In the genomic region with DNA sequence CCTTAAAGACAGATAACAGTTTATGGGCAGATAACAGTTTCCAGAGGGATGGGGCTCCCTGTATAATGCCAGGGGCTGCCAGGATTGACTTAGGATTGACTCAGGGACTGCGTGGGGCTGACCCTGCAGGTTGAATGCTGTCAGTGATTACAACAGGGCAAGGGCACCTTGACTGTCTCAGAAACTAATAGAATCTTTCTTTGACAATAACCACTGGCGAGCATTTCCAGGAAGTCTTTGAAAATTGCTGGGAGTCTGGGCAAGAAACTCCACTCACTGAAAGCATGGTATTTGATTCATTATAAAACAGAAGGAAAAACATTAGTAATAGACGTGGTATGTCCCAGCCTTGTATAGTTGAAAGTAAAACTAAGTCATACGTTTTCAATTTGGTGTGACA, we compare ENCODE assay signal across 16 cellular contexts.
DNase-seq lines count a peak whose midpoint lies in the region; ATAC-seq, FAIRE-seq and TF ChIP-seq lines count a peak whose summit lies in the region.
"Had no signal": no experiment of that assay in that cellular context is flagged by ENCODE, and none has a peak within 500 bp of the region (broad histone marks: within the 10 kb centered on the region; RNA-seq: fewer than 3 reads in every experiment).

No MANE protein-coding gene starts in this region.

- H3K9ac ChIP-seq in IMR-90 (ENCODE audit: low read depth, low read length): no peak overlapping the region
- H3K9ac ChIP-seq: BLaER1 treated with 17β-estradiol and CSF1 and Interleukin-3, amounts not matched to agents 10 nM and 100 nM had no signal

- peaks cover 4% of the 10 kb centered on the region; the same call in 1 of the 2 replicates for H3K9me1 ChIP-seq in IMR-90 (ENCODE audit: insufficient read depth, low read length)

- no peaks in the 10 kb centered on the region for H3K27me3 Mint-ChIP-seq in chondrocyte (ENCODE audit: low read depth)

- BruUV-seq in IMR-90 (replicated peaks; lab: Mats Ljungman, UMichigan): no TSS peak

- peak overlapping the region; percentile 87 for H3K27ac Mint-ChIP-seq in chondrocyte (ENCODE audit: unreplicated experiment)

- peaks cover 5% of the 10 kb centered on the region for H3K4me1 ChIP-seq in IMR-90 (ENCODE audit: control insufficient read depth, insufficient read depth, low read length)
- H3K4me1 ChIP-seq in aorta (ENCODE audit: control insufficient read depth in 1 of 2, insufficient read depth in 2 of 2, low read length in 2 of 2): no peaks in the 10 kb centered on the region

- no peak for FAIRE-seq in D721Med (lab: Jason Lieb, UNC)

- H3K9me3 ChIP-seq in IMR-90 (ENCODE audit: control insufficient read depth, insufficient read depth, low read length) (no peaks in the 10 kb centered on the region; the same call in 1 of the 2 replicates), aorta (ENCODE audit: control insufficient read depth, low read length) (no peaks in the 10 kb centered on the region)

- H4K20me1 ChIP-seq in IMR-90 (ENCODE audit: insufficient read depth, low read length): no peaks in the 10 kb centered on the region
- H4K20me1 ChIP-seq: BLaER1 treated with 17β-estradiol and CSF1 and Interleukin-3, amounts not matched to agents 10 nM and 100 nM had no signal

- H3K27ac ChIP-seq in IMR-90 (ENCODE audit: insufficient read depth, low read length) (no peak overlapping the region), aorta (ENCODE audit: low read depth in 1 of 2, low read length in 2 of 2) (no peak overlapping the region)
- H3K27ac ChIP-seq: BLaER1 treated with 17β-estradiol and CSF1 and Interleukin-3, amounts not matched to agents 10 nM and 100 nM; coronary artery; heart right ventricle had no signal

- intact Hi-C loops in IMR-90 (cut with micrococcal nuclease): no loop called here
- intact Hi-C loops in aorta (cut with DNase I): loop anchor here in 1 of 2 donors (10.0 kb wide), 1 partner anchor 92 kb away; no protein-coding TSS in a partner anchor

- no peak overlapping the region for H3K18ac ChIP-seq in IMR-90 (ENCODE audit: low read depth, low read length)

- H3K36me3 ChIP-seq in IMR-90 (ENCODE audit: control insufficient read depth, insufficient read depth, low read length) (no peaks in the 10 kb centered on the region), aorta (ENCODE audit: control insufficient read depth in 1 of 2, insufficient read depth in 2 of 2, low read length in 1 of 2) (no peaks in the 10 kb centered on the region)
- H3K36me3 ChIP-seq: heart right ventricle had no signal

- POLR2A ChIA-PET in IMR-90 (lab: Charles Lee; ENCODE audit: unreplicated experiment): no interaction called here

- H2BK15ac ChIP-seq in IMR-90 (ENCODE audit: low read depth, low read length): no peak overlapping the region

- no peak overlapping the region for H2BK120ac ChIP-seq in IMR-90 (ENCODE audit: low read depth, low read length)

- H4K91ac ChIP-seq in IMR-90 (ENCODE audit: insufficient read depth, low read depth, low read length): no peak overlapping the region

- TF ChIP-seq POLR2A in IMR-90 (IDR thresholded peaks at IDR 0.05; ENCODE audit: low read depth, low read length): no peak

- CTCF ChIA-PET in IMR-90 (lab: Yijun Ruan, JAX): no interaction called here

- H3K27me3 ChIP-seq in IMR-90 (ENCODE audit: control insufficient read depth, insufficient read depth, low read length): no peaks in the 10 kb centered on the region
- H3K27me3 ChIP-seq in aorta (ENCODE audit: control insufficient read depth in 1 of 2, insufficient read depth in 2 of 2, low read length in 1 of 2): no peaks in the 10 kb centered on the region
- H3K27me3 ChIP-seq: BLaER1 treated with 17β-estradiol and CSF1 and Interleukin-3, amounts not matched to agents 10 nM and 100 nM; heart right ventricle had no signal

- no peak overlapping the region for H2AK9ac ChIP-seq in IMR-90 (replicated peaks; ENCODE audit: low read depth, low read length, poor library complexity)

- no peak overlapping the region for H3K4me2 ChIP-seq in IMR-90 (ENCODE audit: low read depth, low read length)
- H3K4me2 ChIP-seq: BLaER1 treated with 17β-estradiol and CSF1 and Interleukin-3, amounts not matched to agents 10 nM and 100 nM had no signal

- H3K14ac ChIP-seq in IMR-90 (replicated peaks; ENCODE audit: low read depth, low read length): no peak overlapping the region

- no peak for TF ChIP-seq CTCF in AG10803 (conservative IDR thresholded peaks at IDR 0.05; ENCODE audit: low read length)
- TF ChIP-seq CTCF in IMR-90 (conservative IDR thresholded peaks at IDR 0.05; ENCODE audit: low read depth, low read length): no peak
- TF ChIP-seq CTCF in chondrocyte (IDR thresholded peaks at IDR 0.05): no peak
- no peak for TF ChIP-seq CTCF in D721Med (IDR thresholded peaks at IDR 0.05; ENCODE audit: insufficient read depth, missing control alignments)

- no peak overlapping the region for H2BK20ac ChIP-seq in IMR-90 (ENCODE audit: low read depth, low read length)

- DNase-seq in AG10803 (ENCODE audit: low read depth) (peak; percentile 78), IMR-90 (peak; percentile 34), chondrocyte (ENCODE audit: low spot score) (no peak), kidney tubule cell (ENCODE audit: low spot score) (peak; percentile 48), retina (no peak), NCI-H2227 (lab: John Stamatoyannopoulos, UW; ENCODE audit: unreplicated experiment) (no peak), D721Med (ENCODE audit: insufficient read length, low spot score) (no peak), aorta (no peak)
- DNase-seq: activated CD4-positive, alpha-beta T cell treated with anti-CD3 and anti-CD28 coated beads for 48 hours; activated effector memory CD4-positive, alpha-beta T cell treated with Interleukin-2 at 50 U/mL for 16 hours; GF-D8; heart right ventricle; NCI-H1930; stimulated activated CD4-positive, alpha-beta T cell treated with anti-CD3 and anti-CD28 coated beads, Interleukin-15, amount 100 ng/mL, for 24 hours had no signal

- no peak for TF ChIP-seq RAD21 in IMR-90 (IDR thresholded peaks at IDR 0.05; ENCODE audit: low read length)

- H2BK5ac ChIP-seq in IMR-90 (ENCODE audit: low read depth, low read length, poor library complexity, severe bottlenecking): no peak overlapping the region

- H3K56ac ChIP-seq in IMR-90 (ENCODE audit: extremely low read depth, insufficient read depth, low read length): no peak overlapping the region

- dilution Hi-C loops in IMR-90 (cut with HindIII; ENCODE audit: low sequenced_read_pairs, unreplicated experiment): no loop called here

- H3K4me3 ChIP-seq in AG10803 (ENCODE audit: low read length) (no peak overlapping the region), IMR-90 (ENCODE audit: insufficient read depth, low read depth, low read length) (no peak overlapping the region), aorta (ENCODE audit: low read length in 2 of 2) (no peak overlapping the region)
- H3K4me3 ChIP-seq: BLaER1 treated with 17β-estradiol and CSF1 and Interleukin-3, amounts not matched to agents 10 nM and 100 nM; coronary artery; heart right ventricle had no signal

- 0 out of 2 replicates have a peak overlapping the region, but pooled peaks have one; percentile 20 for H3K4ac ChIP-seq in IMR-90 (ENCODE audit: low read depth, low read length)

- no peak overlapping the region for H4K5ac ChIP-seq in IMR-90 (ENCODE audit: low read depth, low read length)

- H2AK5ac ChIP-seq in IMR-90 (ENCODE audit: low read depth, low read length): no peak overlapping the region

- in situ Hi-C loops in IMR-90 (cut with MboI; ENCODE audit: low sequenced_read_pairs): no loop called here

- peaks cover 5% of the 10 kb centered on the region for H3K9me3 Mint-ChIP-seq in chondrocyte (ENCODE audit: low read depth)

- H3K36me3 Mint-ChIP-seq in chondrocyte (ENCODE audit: low read depth): peaks cover 4% of the 10 kb centered on the region

- peak; percentile 59 for ATAC-seq in IMR-90 (ENCODE audit: low read depth)
- ATAC-seq in aorta (ENCODE audit: low FRiP score): no peak
- ATAC-seq: heart right ventricle had no signal

- peaks cover 0 to 3% of the 10 kb centered on the region in 2 experiments; a peak in 2 of 4 replicates for H3K79me1 ChIP-seq in IMR-90 (ENCODE audit: low read depth in 1 of 2, low read length in 2 of 2)

- WGBS in IMR-90 (ENCODE audit: extremely low coverage in 2 of 2, insufficient read length in 1 of 2), 2 experiments: no CpG with 5 or more reads among the region's 4 CpGs
- WGBS in aorta, 2 donors: 16 to 17% methylated on average over 4 of the region's 4 CpGs

- no peak overlapping the region; a peak in 1 of 4 replicates for H4K8ac ChIP-seq in IMR-90 (ENCODE audit: low read depth in 2 of 2, low read length in 2 of 2)

- H3K23ac ChIP-seq in IMR-90 (ENCODE audit: low read depth, low read length): peak overlapping the region; percentile 4; the same call in 1 of the 2 replicates

- no peak overlapping the region for H2AFZ ChIP-seq in IMR-90 (replicated peaks; ENCODE audit: low read length, poor library complexity)

- peak overlapping the region; percentile 36 for H3K4me3 Mint-ChIP-seq in chondrocyte (ENCODE audit: unreplicated experiment)

- H3K4me1 Mint-ChIP-seq in chondrocyte (ENCODE audit: low read depth): peaks cover 55% of the 10 kb centered on the region

TF ChIP-seq in IMR-90, 13 proteins besides CTCF, POLR2A, EP300 and RAD21:
- TF ChIP-seq NFE2L2 (IDR thresholded peaks at IDR 0.05; ENCODE audit: low read depth, low read length): no peak
- no peak for TF ChIP-seq CHD1 (IDR thresholded peaks at IDR 0.05; ENCODE audit: low read depth, low read length)
- TF ChIP-seq, protein P1, sequence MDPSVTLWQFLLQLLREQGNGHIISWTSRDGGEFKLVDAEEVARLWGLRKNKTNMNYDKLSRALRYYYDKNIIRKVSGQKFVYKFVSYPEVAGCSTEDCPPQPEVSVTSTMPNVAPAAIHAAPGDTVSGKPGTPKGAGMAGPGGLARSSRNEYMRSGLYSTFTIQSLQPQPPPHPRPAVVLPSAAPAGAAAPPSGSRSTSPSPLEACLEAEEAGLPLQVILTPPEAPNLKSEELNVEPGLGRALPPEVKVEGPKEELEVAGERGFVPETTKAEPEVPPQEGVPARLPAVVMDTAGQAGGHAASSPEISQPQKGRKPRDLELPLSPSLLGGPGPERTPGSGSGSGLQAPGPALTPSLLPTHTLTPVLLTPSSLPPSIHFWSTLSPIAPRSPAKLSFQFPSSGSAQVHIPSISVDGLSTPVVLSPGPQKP (IDR thresholded peaks at IDR 0.05; ENCODE audit: borderline replicate concordance, low read depth, low read length): no peak
- no peak for TF ChIP-seq MAFK (IDR thresholded peaks at IDR 0.05; ENCODE audit: low read depth, low read length)
- no peak for TF ChIP-seq MAZ (IDR thresholded peaks at IDR 0.05; ENCODE audit: borderline replicate concordance, low read depth, low read length)
- TF ChIP-seq FOS (IDR thresholded peaks at IDR 0.05; ENCODE audit: low read depth, low read length): no peak
- no peak for TF ChIP-seq RFX5 (IDR thresholded peaks at IDR 0.05; ENCODE audit: low read depth, low read length)
- no peak for TF ChIP-seq RCOR1 (IDR thresholded peaks at IDR 0.05; ENCODE audit: insufficient replicate concordance, low read length)
- TF ChIP-seq CEBPB (IDR thresholded peaks at IDR 0.05; ENCODE audit: low read depth, low read length): no peak

Comparison
In these comparisons a context has a peak if more than half of its experiments do, and no peak if none do; other contexts are left out.
1. DNase-seq: peak in AG10803 (single experiment), IMR-90 (single experiment) and kidney tubule cell (single experiment); none in chondrocyte (single experiment), retina (single experiment), NCI-H2227 (single experiment), D721Med (single experiment) and aorta (0 of 2).